ENCODE assay signal across 19 cellular contexts in genomic region chr1:39199593-39199992, GRCh38. TPM values are rescaled to one million over a fixed set of nuclear protein-coding genes. Genes with fewer than 3 reads are reported as not detected.
A peak's percentile ranks its signal among the peaks of the same experiment; 100 is the strongest.
DNase-seq lines count a peak whose midpoint lies in the region; ATAC-seq and TF ChIP-seq lines count a peak whose summit lies in the region.
"Had no signal": no experiment of that assay in that cellular context is flagged by ENCODE, and none has a peak within 500 bp of the region (broad histone marks: within the 10 kb centered on the region; RNA-seq: fewer than 3 reads in every experiment).

No MANE protein-coding gene starts in this region.

- peaks cover 73% of the 10 kb centered on the region for H3K4me1 Mint-ChIP-seq in CD4-positive, alpha-beta T cell (ENCODE audit: low read depth)
- H3K4me1 Mint-ChIP-seq in naive thymus-derived CD4-positive, alpha-beta T cell = peaks cover 50 to 85% (median 75%) of the 10 kb centered on the region in 7 donors

- H3K36me3 Mint-ChIP-seq in CD4-positive, alpha-beta T cell (ENCODE audit: low read depth) = no peaks in the 10 kb centered on the region
- peaks cover 0 to 16% (median 3%) of the 10 kb centered on the region in 5 donors for H3K36me3 Mint-ChIP-seq in naive thymus-derived CD4-positive, alpha-beta T cell
- H3K36me3 Mint-ChIP-seq: mesothelial cell of epicardium had no signal

- ATAC-seq in CD4-positive, alpha-beta T cell (ENCODE audit: poor library complexity) = no peak
- ATAC-seq in naive thymus-derived CD4-positive, alpha-beta T cell = no peak
- ATAC-seq: effector memory CD8-positive, alpha-beta T cell; HepG2 had no signal

- CTCF ChIA-PET in CD4-positive, alpha-beta T cell (lab: Charles Lee) = interaction anchor here (1.3 to 3.6 kb wide), 2 partner anchors 15 kb away, joined by 4 to 20 read pairs; no protein-coding TSS in a partner anchor
- CTCF ChIA-PET in naive thymus-derived CD4-positive, alpha-beta T cell (lab: Charles Lee) = interaction anchor here (0.9 to 1.4 kb wide), 2 partner anchors 48 to 58 kb away, joined by 3 to 5 read pairs; no protein-coding TSS in a partner anchor

- TF ChIP-seq CTCF in CD4-positive, alpha-beta T cell (IDR thresholded peaks at IDR 0.05) = no peak
- TF ChIP-seq CTCF in ascending aorta (IDR thresholded peaks at IDR 0.05) = no peak

- no peaks in the 10 kb centered on the region for H3K27me3 Mint-ChIP-seq in CD4-positive, alpha-beta T cell
- H3K27me3 Mint-ChIP-seq in naive thymus-derived CD4-positive, alpha-beta T cell = no peaks in the 10 kb centered on the region
- H3K27me3 Mint-ChIP-seq: effector memory CD8-positive, alpha-beta T cell had no signal

- POLR2A ChIA-PET in CD4-positive, alpha-beta T cell (lab: Charles Lee) = interaction anchor here (1.1 to 1.2 kb wide), 2 partner anchors 16 to 54 kb away, joined by 3 read pairs; no protein-coding TSS in a partner anchor
- POLR2A ChIA-PET in naive thymus-derived CD4-positive, alpha-beta T cell (lab: Charles Lee) = interaction anchor here (1.0 to 1.9 kb wide), 3 partner anchors 9 to 21 kb away, joined by 5 to 10 read pairs (median 7); no protein-coding TSS in a partner anchor

- no peaks in the 10 kb centered on the region for H3K27me3 ChIP-seq in CD4-positive, alpha-beta T cell (ENCODE audit: control insufficient read depth, insufficient read depth, low read length)
- H3K27me3 ChIP-seq in naive thymus-derived CD4-positive, alpha-beta T cell (ENCODE audit: control insufficient read depth in 2 of 2, insufficient read depth in 2 of 2, low read length in 2 of 2) = no peaks in the 10 kb centered on the region
- no peaks in the 10 kb centered on the region for H3K27me3 ChIP-seq in ascending aorta
- H3K27me3 ChIP-seq: right lobe of liver had no signal

- H3K4me3 Mint-ChIP-seq in CD4-positive, alpha-beta T cell = no peak overlapping the region
- H3K4me3 Mint-ChIP-seq in naive thymus-derived CD4-positive, alpha-beta T cell = peak overlapping the region in 5 of 10 donors; percentile 2 to 36 (median 9)
- H3K4me3 Mint-ChIP-seq: effector memory CD8-positive, alpha-beta T cell; mesothelial cell of epicardium had no signal

- H3K27ac Mint-ChIP-seq in CD4-positive, alpha-beta T cell = peak overlapping the region; percentile 93
- H3K27ac Mint-ChIP-seq in naive thymus-derived CD4-positive, alpha-beta T cell = peak overlapping the region; percentile 31 to 97 (median 90)
- H3K27ac Mint-ChIP-seq: mesothelial cell of epicardium had no signal

- H3K4me3 ChIP-seq in naive thymus-derived CD4-positive, alpha-beta T cell (ENCODE audit: low read length) = no peak overlapping the region
- H3K4me3 ChIP-seq in ascending aorta = no peak overlapping the region
- H3K4me3 ChIP-seq: right lobe of liver, thoracic aorta had no signal

- no peaks in the 10 kb centered on the region for H3K9me3 Mint-ChIP-seq in CD4-positive, alpha-beta T cell
- H3K9me3 Mint-ChIP-seq in naive thymus-derived CD4-positive, alpha-beta T cell = peaks cover 0 to 3% (median 0%) of the 10 kb centered on the region in 11 donors
- H3K9me3 Mint-ChIP-seq: effector memory CD8-positive, alpha-beta T cell; mesothelial cell of epicardium had no signal

- H3K36me3 ChIP-seq in naive thymus-derived CD4-positive, alpha-beta T cell (ENCODE audit: control insufficient read depth in 2 of 3, insufficient read depth in 3 of 3, low read length in 3 of 3) = no peaks in the 10 kb centered on the region
- no peaks in the 10 kb centered on the region for H3K36me3 ChIP-seq in ascending aorta
- H3K36me3 ChIP-seq: right lobe of liver, thoracic aorta had no signal

- DNase-seq in CD4-positive, alpha-beta T cell = no peak
- DNase-seq in HT1080 (ENCODE audit: low read depth) (peak; percentile 36), ureter (ENCODE audit: low spot score) (no peak), NCI-H82 (lab: John Stamatoyannopoulos, UW) (no peak), ascending aorta (ENCODE audit: low spot score in 2 of 2) (no peak)
- no peak for DNase-seq in naive thymus-derived CD4-positive, alpha-beta T cell
- DNase-seq: DMS53; effector memory CD8-positive, alpha-beta T cell; kidney glomerular epithelial cell; NCI-H1930; NCI-H510A; OCI-M1; right lobe of liver; SK-N-SH; stimulated activated CD4-positive, alpha-beta T cell treated with anti-CD3 and anti-CD28 coated beads, Interleukin-1b, Interleukin-23, amount 100 ng/mL, for 48 hours had no signal

- intact Hi-C loops in CD4-positive, alpha-beta T cell (cut with DNase I, micrococcal nuclease) = no loop called here
- intact Hi-C loops in naive thymus-derived CD4-positive, alpha-beta T cell (cut with micrococcal nuclease) = loop anchor here (5.0 to 10.0 kb wide), 3 partner anchors 205 to 375 kb away; partner anchors contain the start of genes AKIRIN1 (in 2 of the 2) and PABPC4 (in 1 of the 2)
- intact Hi-C loops in ascending aorta (cut with DNase I) = no loop called here

- peaks cover 39 to 40% of the 10 kb centered on the region in 2 donors for H3K4me1 ChIP-seq in naive thymus-derived CD4-positive, alpha-beta T cell (ENCODE audit: control insufficient read depth in 2 of 2, insufficient read depth in 2 of 2, low read length in 2 of 2)
- peaks cover 12 to 37% of the 10 kb centered on the region in 2 donors for H3K4me1 ChIP-seq in ascending aorta

- no peaks in the 10 kb centered on the region for H3K9me3 ChIP-seq in CD4-positive, alpha-beta T cell (ENCODE audit: control insufficient read depth, low read length)
- no peaks in the 10 kb centered on the region for H3K9me3 ChIP-seq in naive thymus-derived CD4-positive, alpha-beta T cell (ENCODE audit: control insufficient read depth in 2 of 3, low read length in 3 of 3)
- H3K9me3 ChIP-seq in ascending aorta = no peaks in the 10 kb centered on the region
- H3K9me3 ChIP-seq: right lobe of liver, SK-N-SH, thoracic aorta had no signal

- H3K27ac ChIP-seq in CD4-positive, alpha-beta T cell (ENCODE audit: low read depth, low read length) = no peak overlapping the region
- H3K27ac ChIP-seq in angular gyrus (ENCODE audit: low read depth, low read length) (peak overlapping the region; percentile 75), ascending aorta (no peak overlapping the region)
- peak overlapping the region; percentile 8 for H3K27ac ChIP-seq in naive thymus-derived CD4-positive, alpha-beta T cell (ENCODE audit: low read depth, low read length)
- H3K27ac ChIP-seq: right lobe of liver, thoracic aorta had no signal

RNA-seq across cellular contexts. Expression of gene MACF1, which starts 4.9 kb away (rescaled TPM):
- 100 to 1,000 TPM; 248 to 252 TPM for total RNA-seq in CD4-positive, alpha-beta T cell
- 137 and 148 TPM in 2 replicates for total RNA-seq in HT1080 (2014; rRNA removed; shearing (Covaris generic))
- polyA plus RNA-seq in HT1080 (2015; cell fraction: cytosol; rRNA removed) = 54.9 and 63.9 TPM in 2 replicates
- polyA plus RNA-seq in HT1080 (2015; cell fraction: nucleus; rRNA removed) = 349 and 380 TPM in 2 replicates
- total RNA-seq in naive thymus-derived CD4-positive, alpha-beta T cell = 100 to 1,000 TPM; 282 to 409 (median 335) TPM
- polyA plus RNA-seq in naive thymus-derived CD4-positive, alpha-beta T cell = 10 to 100 TPM; 21.2 to 90.3 TPM
- total RNA-seq in ureter (353 TPM), ascending aorta (279 TPM)

Comparison
In these comparisons a context has a peak if more than half of its experiments do, and no peak if none do; other contexts are left out.
1. H3K27ac ChIP-seq: peak in angular gyrus (single experiment) and naive thymus-derived CD4-positive, alpha-beta T cell (single experiment); none in CD4-positive, alpha-beta T cell (single experiment) and ascending aorta (0 of 2).
2. intact Hi-C loops: an anchor here in naive thymus-derived CD4-positive, alpha-beta T cell (5.0 to 10.0 kb wide); none called in CD4-positive, alpha-beta T cell and ascending aorta.